ENCODE assay signal across 8 cellular contexts in the genomic region with DNA sequence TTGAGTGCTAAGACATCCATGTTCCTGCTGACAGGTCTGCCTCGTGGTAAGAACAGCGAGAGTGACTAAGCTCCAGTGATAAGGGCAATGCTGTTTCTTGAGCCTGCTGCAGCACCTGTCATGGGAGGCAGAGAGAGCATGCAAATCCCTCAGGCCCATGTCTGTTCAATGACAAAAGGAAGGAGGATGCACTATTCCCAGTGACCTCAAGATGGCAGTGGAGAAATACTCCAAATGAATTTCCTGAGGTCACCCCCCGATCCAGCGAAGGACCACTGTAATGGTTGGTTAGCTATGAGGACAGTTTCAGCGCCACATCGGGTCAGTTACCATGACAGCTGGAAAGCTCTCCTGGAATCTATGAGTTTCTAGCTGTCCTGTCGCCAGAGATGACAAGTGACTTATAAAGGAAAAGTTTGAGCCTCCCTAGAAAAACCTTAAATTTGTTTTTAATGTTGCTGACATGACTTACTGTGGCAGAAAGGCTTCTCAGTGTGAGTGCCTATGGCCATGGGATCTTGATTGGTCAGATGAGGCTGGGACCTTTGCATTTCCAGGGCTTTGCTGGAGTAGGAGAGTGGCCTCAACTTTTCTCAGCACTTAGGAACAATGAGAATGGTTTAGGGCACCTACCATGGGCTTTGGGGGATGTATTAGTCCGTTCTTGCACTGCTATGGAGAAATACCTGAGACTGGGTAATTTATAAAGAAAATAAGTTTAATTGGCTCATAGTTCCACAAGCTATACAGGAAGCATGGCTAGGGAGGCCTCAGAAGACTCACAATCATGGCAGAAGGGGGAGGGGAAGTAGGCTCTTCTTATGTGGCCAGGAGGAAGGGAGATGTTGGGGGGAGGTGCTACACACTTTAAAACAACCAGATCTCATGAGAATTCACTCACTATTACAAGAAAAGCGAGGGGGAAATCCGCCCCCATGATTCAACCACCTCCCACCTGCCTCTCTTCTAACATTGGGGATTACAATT.
A peak's percentile ranks its signal among the peaks of the same experiment; 100 is the strongest.
DNase-seq lines count a peak whose midpoint lies in the region; ATAC-seq, FAIRE-seq and TF ChIP-seq lines count a peak whose summit lies in the region.

No MANE protein-coding gene starts in this region.

- H3K79me2 ChIP-seq in Loucy (ENCODE audit: insufficient read depth, low read length), result no peaks in the 10 kb centered on the region

- H3K9me2 ChIP-seq in Loucy (replicated peaks; ENCODE audit: low read depth, low read length), result no peaks in the 10 kb centered on the region

- H3K9ac ChIP-seq in Loucy (ENCODE audit: low read depth, low read length, poor library complexity, severe bottlenecking) (no peak overlapping the region), kidney (ENCODE audit: low read length in 2 of 2) (no peak overlapping the region)

- H3K27ac Mint-ChIP-seq in stimulated activated naive B cell treated with anti-CD40 and anti-IgM and Interleukin-4, amounts not matched to agents 10 μg/mL and 1 μg/mL and 100 μg/mL, for 72 hours, result no peak overlapping the region

- intact Hi-C loops in kidney (cut with DNase I), result no loop called here

- H3K27me3 Mint-ChIP-seq in stimulated activated naive B cell treated with anti-CD40 and anti-IgM and Interleukin-4, amounts not matched to agents 10 μg/mL and 1 μg/mL and 100 μg/mL, for 72 hours, result peaks cover 11 to 13% of the 10 kb centered on the region in 2 donors

- H3K36me3 Mint-ChIP-seq in stimulated activated naive B cell treated with anti-CD40 and anti-IgM and Interleukin-4, amounts not matched to agents 10 μg/mL and 1 μg/mL and 100 μg/mL, for 72 hours, result no peaks in the 10 kb centered on the region

- H3K27ac ChIP-seq in brain microvascular endothelial cell, result no peak overlapping the region
- H3K27ac ChIP-seq in kidney (ENCODE audit: low read depth in 2 of 2, low read length in 2 of 2), result no peak overlapping the region

- no peak overlapping the region for H3K4me3 Mint-ChIP-seq in stimulated activated naive B cell treated with anti-CD40 and anti-IgM and Interleukin-4, amounts not matched to agents 10 μg/mL and 1 μg/mL and 100 μg/mL, for 72 hours

- H3K4me2 ChIP-seq in Loucy (ENCODE audit: low read depth, low read length, poor library complexity, severe bottlenecking), result no peak overlapping the region

- peak; percentile 48 for DNase-seq in DMS153 (lab: John Stamatoyannopoulos, UW)
- DNase-seq in RPMI8226, result peak; percentile 31
- peak; percentile 65 for DNase-seq in brain microvascular endothelial cell
- no peak for DNase-seq in kidney
- DNase-seq in stimulated activated naive B cell treated with anti-CD40 and anti-IgM and Interleukin-4, amounts not matched to agents 10 μg/mL and 1 μg/mL and 100 μg/mL, for 72 hours, result peak; percentile 11
- no peak for DNase-seq in amniotic stem cell (lab: John Stamatoyannopoulos, UW)

- H3K36me3 ChIP-seq in Loucy (ENCODE audit: insufficient read depth, low read length), result no peaks in the 10 kb centered on the region
- H3K36me3 ChIP-seq in brain microvascular endothelial cell (replicated peaks), result no peaks in the 10 kb centered on the region
- H3K36me3 ChIP-seq in kidney (ENCODE audit: control insufficient read depth in 1 of 2, insufficient read depth in 2 of 2, low read length in 2 of 2), result no peaks in the 10 kb centered on the region

- H3F3A ChIP-seq in Loucy (ENCODE audit: low read depth), result no peaks in the 10 kb centered on the region

- no peaks in the 10 kb centered on the region for H4K20me1 ChIP-seq in Loucy (ENCODE audit: insufficient read depth, low read length, poor library complexity, severe bottlenecking)

- no peak overlapping the region for H3K4me3 ChIP-seq in Loucy (ENCODE audit: low read length, poor library complexity, severe bottlenecking)
- no peak overlapping the region for H3K4me3 ChIP-seq in brain microvascular endothelial cell (ENCODE audit: low read depth, low read length)
- peak overlapping the region in 1 of 2 donors; percentile 21 for H3K4me3 ChIP-seq in kidney (ENCODE audit: low read length in 2 of 2)

- H3K9me3 ChIP-seq in Loucy (ENCODE audit: insufficient read depth, low read depth, low read length) (no peaks in the 10 kb centered on the region), kidney (ENCODE audit: control insufficient read depth in 1 of 2, low read length in 2 of 2) (no peaks in the 10 kb centered on the region)

- peak; percentile 73 for ATAC-seq in GM21619 (IDR thresholded peaks at IDR 0.05; ENCODE audit: unreplicated experiment)
- peak; percentile 70 to 74 for ATAC-seq in stimulated activated naive B cell treated with anti-CD40 and anti-IgM and Interleukin-4, amounts not matched to agents 10 μg/mL and 1 μg/mL and 100 μg/mL, for 72 hours (replicated peaks)

- in situ Hi-C loops in brain microvascular endothelial cell (cut with HindIII; ENCODE audit: low pct_ligation_motif_present, low sequenced_read_pairs), result loop anchor here (25.0 kb wide), 1 partner anchor 1054 kb away; a partner anchor contains a TSS

- H3K9me3 Mint-ChIP-seq in stimulated activated naive B cell treated with anti-CD40 and anti-IgM and Interleukin-4, amounts not matched to agents 10 μg/mL and 1 μg/mL and 100 μg/mL, for 72 hours, result no peaks in the 10 kb centered on the region

- peaks cover 0 to 2% of the 10 kb centered on the region in 2 donors for H3K4me1 Mint-ChIP-seq in stimulated activated naive B cell treated with anti-CD40 and anti-IgM and Interleukin-4, amounts not matched to agents 10 μg/mL and 1 μg/mL and 100 μg/mL, for 72 hours

- FAIRE-seq in kidney (lab: Jason Lieb, UNC), result no peak

- H2AFZ ChIP-seq in Loucy (ENCODE audit: low read length), result no peak overlapping the region; the same call in 1 of the 2 replicates

- H3K27me3 ChIP-seq in Loucy (ENCODE audit: insufficient read depth, low read length, poor library complexity, severe bottlenecking), result no peaks in the 10 kb centered on the region
- H3K27me3 ChIP-seq in brain microvascular endothelial cell (replicated peaks), result no peaks in the 10 kb centered on the region

- TF ChIP-seq CTCF in Loucy (conservative IDR thresholded peaks at IDR 0.05; ENCODE audit: low read length) (peak; percentile 90), brain microvascular endothelial cell (IDR thresholded peaks at IDR 0.05; ENCODE audit: low read depth, low read length, missing control alignments) (peak; percentile 83), kidney (IDR thresholded peaks at IDR 0.05; ENCODE audit: borderline replicate concordance, extremely low read depth, insufficient read depth) (peak; percentile 62)

- H3K4me1 ChIP-seq in Loucy (ENCODE audit: insufficient read depth, low read length, poor library complexity, severe bottlenecking) (peaks cover 4% of the 10 kb centered on the region), kidney (ENCODE audit: control insufficient read depth in 1 of 2, insufficient read depth in 1 of 2, low read depth in 1 of 2, low read length in 2 of 2) (peaks cover 0 to 2% of the 10 kb centered on the region in 2 donors)

Comparison
In these comparisons a context has a peak if more than half of its experiments do, and no peak if none do; other contexts are left out.
1. DNase-seq: peak in DMS153 (single experiment), RPMI8226 (single experiment), brain microvascular endothelial cell (single experiment) and stimulated activated naive B cell treated with anti-CD40 and anti-IgM and Interleukin-4, amounts not matched to agents 10 μg/mL and 1 μg/mL and 100 μg/mL, for 72 hours (single experiment); none in kidney (single experiment) and amniotic stem cell (single experiment).
2. Peak in every context shown above with its lines, with median percentiles within 50 percentile points of each other: CTCF ChIP-seq.